11 cellular contexts compared by ENCODE assay signal in the genomic region with DNA sequence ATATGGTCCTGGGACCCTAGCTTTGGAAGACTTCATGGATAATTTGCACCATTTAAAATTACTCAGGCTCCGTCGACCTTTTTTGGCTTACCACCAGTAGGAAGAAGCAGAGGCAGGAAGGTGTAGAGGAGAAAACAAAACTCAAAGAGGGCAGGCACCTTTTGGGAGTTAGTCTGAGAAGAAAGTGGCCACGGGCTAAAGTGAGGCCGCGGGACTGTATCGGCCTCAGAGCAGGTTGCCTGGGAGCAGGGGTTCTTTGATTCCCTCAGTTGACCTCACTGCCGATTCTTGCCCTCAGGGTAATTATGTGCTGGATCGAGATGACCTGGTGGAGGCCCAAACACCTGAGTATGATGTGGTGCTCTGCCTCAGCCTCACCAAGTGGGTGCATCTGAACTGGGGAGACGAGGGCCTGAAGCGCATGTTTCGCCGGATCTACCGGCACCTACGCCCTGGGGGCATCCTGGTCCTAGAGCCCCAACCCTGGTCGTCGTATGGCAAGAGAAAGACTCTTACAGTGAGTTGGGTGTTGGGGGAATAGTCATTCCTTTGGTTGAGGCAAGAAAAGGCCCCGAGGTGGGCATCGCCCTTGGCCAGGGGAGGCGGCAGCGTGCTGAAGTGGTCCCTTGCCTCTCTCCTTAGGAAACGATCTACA. TPM values are rescaled to one million over a fixed set of nuclear protein-coding genes. Genes with fewer than 3 reads are reported as not detected.
A peak's percentile ranks its signal among the peaks of the same experiment; 100 is the strongest.
DNase-seq lines count a peak whose midpoint lies in the region; ATAC-seq and TF ChIP-seq lines count a peak whose summit lies in the region.
"Had no signal": no experiment of that assay in that cellular context is flagged by ENCODE, and none has a peak within 500 bp of the region (broad histone marks: within the 10 kb centered on the region; RNA-seq: fewer than 3 reads in every experiment).

No MANE protein-coding gene starts in this region.

- H3K9me3 Mint-ChIP-seq in activated CD8-positive, alpha-beta memory T cell treated with anti-CD3 and anti-CD28 coated beads, Interleukin-2, amount 10 ng/mL, durations not matched to agents 7 days and 5 days (ENCODE audit: low read depth) = no peaks in the 10 kb centered on the region
- no peaks in the 10 kb centered on the region for H3K9me3 Mint-ChIP-seq in T-cell
- no peaks in the 10 kb centered on the region for H3K9me3 Mint-ChIP-seq in stimulated activated naive CD8-positive, alpha-beta T cell treated with anti-CD3 and anti-CD28 coated beads, Interleukin-15, amount 100 ng/mL, for 72 hours

- H3K27me3 Mint-ChIP-seq in activated CD8-positive, alpha-beta memory T cell treated with anti-CD3 and anti-CD28 coated beads, Interleukin-2, amount 10 ng/mL, durations not matched to agents 7 days and 5 days = peaks cover 5% of the 10 kb centered on the region
- no peaks in the 10 kb centered on the region for H3K27me3 Mint-ChIP-seq in T-cell
- no peaks in the 10 kb centered on the region for H3K27me3 Mint-ChIP-seq in stimulated activated naive CD8-positive, alpha-beta T cell treated with anti-CD3 and anti-CD28 coated beads, Interleukin-15, amount 100 ng/mL, for 72 hours

- H3K27ac Mint-ChIP-seq in activated CD8-positive, alpha-beta memory T cell treated with anti-CD3 and anti-CD28 coated beads, Interleukin-2, amount 10 ng/mL, durations not matched to agents 7 days and 5 days = peak overlapping the region; percentile 42
- peak overlapping the region; percentile 64 to 94 for H3K27ac Mint-ChIP-seq in T-cell
- H3K27ac Mint-ChIP-seq in stimulated activated naive CD8-positive, alpha-beta T cell treated with anti-CD3 and anti-CD28 coated beads, Interleukin-15, amount 100 ng/mL, for 72 hours = peak overlapping the region in 1 of 2 donors; percentile 32

- peak overlapping the region; percentile 10 for H3K4me3 ChIP-seq in fibroblast of pulmonary artery (replicated peaks; ENCODE audit: low read depth, low read length)
- H3K4me3 ChIP-seq: body of pancreas had no signal

- no peak for DNase-seq in activated CD8-positive, alpha-beta memory T cell treated with anti-CD3 and anti-CD28 coated beads, Interleukin-2, amount 10 ng/mL, durations not matched to agents 7 days and 5 days
- no peak for DNase-seq in activated CD8-positive, alpha-beta memory T cell treated with anti-CD3 and anti-CD28 coated beads, Interleukin-2, amount 50 U/mL, for 4 hours
- DNase-seq in T-cell = no peak
- no peak for DNase-seq in fibroblast of pulmonary artery (ENCODE audit: low read depth)
- no peak for DNase-seq in stimulated activated naive CD8-positive, alpha-beta T cell treated with anti-CD3 and anti-CD28 coated beads, Interleukin-15, amount 100 ng/mL, for 72 hours
- DNase-seq in OCI-M1 (lab: John Stamatoyannopoulos, UW) = no peak
- no peak for DNase-seq in stimulated activated naive CD4-positive, alpha-beta T cell (lab: John Stamatoyannopoulos, UW)
- no peak for DNase-seq in NCI-H524 treated with DMSO at 0.1 percent for 48 hours (lab: John Stamatoyannopoulos, UW)
- DNase-seq: activated CD4-positive, CD25-positive, alpha-beta regulatory T cell; NCI-H1436 had no signal

- peaks cover 56% of the 10 kb centered on the region for H3K4me1 Mint-ChIP-seq in activated CD8-positive, alpha-beta memory T cell treated with anti-CD3 and anti-CD28 coated beads, Interleukin-2, amount 10 ng/mL, durations not matched to agents 7 days and 5 days
- H3K4me1 Mint-ChIP-seq in T-cell = peaks cover 54 to 72% (median 65%) of the 10 kb centered on the region in 3 donors
- peaks cover 70% of the 10 kb centered on the region for H3K4me1 Mint-ChIP-seq in stimulated activated naive CD8-positive, alpha-beta T cell treated with anti-CD3 and anti-CD28 coated beads, Interleukin-15, amount 100 ng/mL, for 72 hours

- CTCF ChIA-PET in activated CD8-positive, alpha-beta memory T cell treated with anti-CD3 and anti-CD28 coated beads, Interleukin-2, amount 10 ng/mL, durations not matched to agents 7 days and 5 days (lab: Charles Lee) = no interaction called here
- CTCF ChIA-PET in T-cell (lab: Charles Lee) = no interaction called here

- no peak overlapping the region for H3K4me3 Mint-ChIP-seq in activated CD8-positive, alpha-beta memory T cell treated with anti-CD3 and anti-CD28 coated beads, Interleukin-2, amount 10 ng/mL, durations not matched to agents 7 days and 5 days
- peak overlapping the region; percentile 25 to 94 (median 40) for H3K4me3 Mint-ChIP-seq in T-cell
- peak overlapping the region; percentile 13 to 92 for H3K4me3 Mint-ChIP-seq in stimulated activated naive CD8-positive, alpha-beta T cell treated with anti-CD3 and anti-CD28 coated beads, Interleukin-15, amount 100 ng/mL, for 72 hours

- H3K36me3 Mint-ChIP-seq in activated CD8-positive, alpha-beta memory T cell treated with anti-CD3 and anti-CD28 coated beads, Interleukin-2, amount 10 ng/mL, durations not matched to agents 7 days and 5 days = peaks cover 41% of the 10 kb centered on the region
- H3K36me3 Mint-ChIP-seq in T-cell = peaks cover 26% of the 10 kb centered on the region

- TF ChIP-seq CTCF in fibroblast of pulmonary artery (IDR thresholded peaks at IDR 0.05; ENCODE audit: low read length, missing control alignments) = no peak

- ATAC-seq in activated CD8-positive, alpha-beta memory T cell treated with anti-CD3 and anti-CD28 coated beads, Interleukin-2, amount 10 ng/mL, durations not matched to agents 7 days and 5 days = no peak
- ATAC-seq in T-cell (replicated peaks in 1 of 4) = no peak
- no peak for ATAC-seq in stimulated activated naive CD8-positive, alpha-beta T cell treated with anti-CD3 and anti-CD28 coated beads, Interleukin-15, amount 100 ng/mL, for 72 hours
- ATAC-seq: body of pancreas had no signal

- POLR2A ChIA-PET in T-cell (lab: Charles Lee) = no interaction called here

RNA-seq across cellular contexts. Expression of a gene that starts 3.1 kb away (rescaled TPM):
- total RNA-seq in activated CD8-positive, alpha-beta memory T cell treated with anti-CD3 and anti-CD28 coated beads, Interleukin-2, amount 10 ng/mL, durations not matched to agents 7 days and 5 days = 10 to 100 TPM; 42.4 to 50.2 TPM
- total RNA-seq in T-cell = 10 to 100 TPM; 50.6 to 63.2 (median 60.3) TPM

RNA-seq across cellular contexts. Expression of a gene that starts 3.5 kb away (rescaled TPM):
- 100 to 1,000 TPM in 1 of 2 experiments, 10 to 100 TPM in 1; 77.6 to 101 TPM for total RNA-seq in activated CD8-positive, alpha-beta memory T cell treated with anti-CD3 and anti-CD28 coated beads, Interleukin-2, amount 10 ng/mL, durations not matched to agents 7 days and 5 days
- total RNA-seq in T-cell = 100 to 1,000 TPM in 2 of 5 donors, 10 to 100 TPM in 3; 32.8 to 117 (median 98.6) TPM

RNA-seq across cellular contexts. Expression of a gene that starts 4.2 kb away (rescaled TPM):
- total RNA-seq in activated CD8-positive, alpha-beta memory T cell treated with anti-CD3 and anti-CD28 coated beads, Interleukin-2, amount 10 ng/mL, durations not matched to agents 7 days and 5 days = 1 to 10 TPM; 2.6 to 3.3 TPM
- total RNA-seq in T-cell = 10 to 100 TPM in 3 of 5 donors, 1 to 10 TPM in 2; 6.9 to 13.9 (median 12.0) TPM

RNA-seq across cellular contexts. Expression of a gene that starts 31.3 kb away (rescaled TPM):
- 1 to 10 TPM; 3.8 to 5.0 TPM for total RNA-seq in activated CD8-positive, alpha-beta memory T cell treated with anti-CD3 and anti-CD28 coated beads, Interleukin-2, amount 10 ng/mL, durations not matched to agents 7 days and 5 days
- total RNA-seq in T-cell = 1 to 10 TPM; 1.3 to 4.0 (median 3.3) TPM

RNA-seq across cellular contexts. Expression of a gene that starts 46.3 kb away (rescaled TPM):
- total RNA-seq in activated CD8-positive, alpha-beta memory T cell treated with anti-CD3 and anti-CD28 coated beads, Interleukin-2, amount 10 ng/mL, durations not matched to agents 7 days and 5 days = 100 to 1,000 TPM; 128 to 144 TPM
- 100 to 1,000 TPM in 4 of 5 donors, 10 to 100 TPM in 1; 85.2 to 160 (median 148) TPM for total RNA-seq in T-cell
